In genomic region chr2:236545814-236546480, GRCh38 we compare ENCODE assay signal across 7 cellular contexts. TPM values are rescaled to one million over a fixed set of nuclear protein-coding genes. Genes with fewer than 3 reads are reported as not detected.
DNase-seq lines count a peak whose midpoint lies in the region; ATAC-seq and TF ChIP-seq lines count a peak whose summit lies in the region.

No MANE protein-coding gene starts in this region.

- H3K4me1 Mint-ChIP-seq in natural killer cell, result peaks cover 82 to 98% of the 10 kb centered on the region in 2 donors

- ATAC-seq in GM18907 (IDR thresholded peaks at IDR 0.05; ENCODE audit: unreplicated experiment) (peak; percentile 66), HG02642 (IDR thresholded peaks at IDR 0.05; ENCODE audit: poor library complexity, unreplicated experiment) (peak; percentile 59), natural killer cell (peak; percentile 64 to 75 (median 74))

- peak overlapping the region; percentile 74 for H3K4me3 Mint-ChIP-seq in natural killer cell

- no peak overlapping the region for H3K4me3 ChIP-seq in foreskin fibroblast (ENCODE audit: low read depth in 1 of 2, low read length in 2 of 2)

- DNase-seq in NAMALWA (ENCODE audit: low spot score), result peak; percentile 79
- no peak for DNase-seq in natural killer cell
- no peak for DNase-seq in foreskin fibroblast
- no peak for DNase-seq in NCI-H1930 (lab: John Stamatoyannopoulos, UW)
- no peak for DNase-seq in NCI-H2107 (lab: John Stamatoyannopoulos, UW)

- H3K27me3 Mint-ChIP-seq in natural killer cell (ENCODE audit: low read depth in 2 of 2), result no peaks in the 10 kb centered on the region

- TF ChIP-seq CTCF in natural killer cell (IDR thresholded peaks at IDR 0.05) (no peak), foreskin fibroblast (IDR thresholded peaks at IDR 0.05; ENCODE audit: low read depth, low read length) (no peak)

- intact Hi-C loops in natural killer cell (cut with micrococcal nuclease), result loop anchor here (1.0 to 2.0 kb wide), 2 partner anchors 9 to 23 kb away; partner anchors contain the start of gene ACKR3

- no peaks in the 10 kb centered on the region for H3K36me3 Mint-ChIP-seq in natural killer cell

- no peaks in the 10 kb centered on the region for H3K9me3 Mint-ChIP-seq in natural killer cell

- H3K27ac Mint-ChIP-seq in natural killer cell, result peak overlapping the region; percentile 89 to 97

RNA-seq across cellular contexts. Expression of gene ACKR3, which starts 23.7 kb away (rescaled TPM):
- total RNA-seq in natural killer cell, result 1 to 10 TPM; 4.4 to 5.5 (median 4.6) TPM
